ENCODE assay signal across 14 cellular contexts in genomic region chr6:130676077-130676772, GRCh38.
DNase-seq lines count a peak whose midpoint lies in the region; TF ChIP-seq lines count a peak whose summit lies in the region.
"Had no signal": no experiment of that assay in that cellular context is flagged by ENCODE, and none has a peak within 500 bp of the region (broad histone marks: within the 10 kb centered on the region; RNA-seq: fewer than 3 reads in every experiment).

No MANE protein-coding gene starts in this region.

- H3K4me1 Mint-ChIP-seq in Calu3 (ENCODE audit: low read depth, unreplicated experiment) = no peaks in the 10 kb centered on the region

- H3K27ac ChIP-seq in HEK293 (ENCODE audit: extremely low read depth, low read depth, low read length) (no peak overlapping the region), VCaP (no peak overlapping the region)
- H3K27ac ChIP-seq: BLaER1 had no signal

- intact Hi-C loops in Calu3 (cut with micrococcal nuclease; ENCODE audit: unreplicated experiment) = no loop called here

- peak overlapping the region; percentile 13 for H3K27ac Mint-ChIP-seq in Calu3 (ENCODE audit: unreplicated experiment)

- no peaks in the 10 kb centered on the region for H3K36me3 ChIP-seq in HEK293 (ENCODE audit: control insufficient read depth in 2 of 2, insufficient read depth in 1 of 2, low read length in 2 of 2)
- H3K36me3 ChIP-seq: BLaER1 had no signal

- TF ChIP-seq CTCF in Calu3 (IDR thresholded peaks at IDR 0.05; ENCODE audit: unreplicated experiment) = no peak
- no peak for TF ChIP-seq CTCF in HEK293 (tag by site-specific recombination; IDR thresholded peaks at IDR 0.05)
- TF ChIP-seq CTCF in VCaP (conservative IDR thresholded peaks at IDR 0.05) = peak; percentile 57

- POLR2A ChIA-PET in HEK293 (lab: Yijun Ruan, JAX) = no interaction called here

- no peaks in the 10 kb centered on the region for H3K9me3 Mint-ChIP-seq in Calu3 (ENCODE audit: low read depth, unreplicated experiment)

- BruUV-seq in Calu3 (replicated peaks; lab: Mats Ljungman, UMichigan) = no TSS peak

- no peaks in the 10 kb centered on the region for H3K27me3 Mint-ChIP-seq in Calu3 (ENCODE audit: unreplicated experiment)
- H3K27me3 Mint-ChIP-seq: brain had no signal

- H3K36me3 Mint-ChIP-seq in Calu3 (ENCODE audit: insufficient read depth, unreplicated experiment) = no peaks in the 10 kb centered on the region

- no peaks in the 10 kb centered on the region for H3K4me1 ChIP-seq in HEK293 (ENCODE audit: control insufficient read depth, insufficient read depth, low read length)
- H3K4me1 ChIP-seq: BLaER1 had no signal

- no peak overlapping the region for H3K4me3 ChIP-seq in HEK293 (ENCODE audit: low read depth, low read length)
- H3K4me3 ChIP-seq: BLaER1 had no signal

- CTCF ChIA-PET in Calu3 (lab: Charles Lee) (interaction anchor here (1.0 to 1.3 kb wide), 2 partner anchors 10 to 333 kb away, joined by 3 to 4 read pairs; no protein-coding TSS in a partner anchor), HEK293 (lab: Yijun Ruan, JAX) (interaction anchor here (0.6 to 1.7 kb wide), 9 partner anchors 19 to 414 kb away, joined by 3 to 10 read pairs (median 3); no protein-coding TSS in a partner anchor)

- no peak for DNase-seq in Calu3
- DNase-seq in islet precursor cell = peak; percentile 66
- no peak for DNase-seq in AML-193 (lab: John Stamatoyannopoulos, UW)
- no peak for DNase-seq in middle frontal gyrus (ENCODE audit: extremely low spot score, low spot score)
- DNase-seq in activated naive CD4-positive, alpha-beta T cell treated with Interleukin-2 at 50 U/mL for 16 hours = no peak
- no peak for DNase-seq in 8988T
- DNase-seq: head of caudate nucleus; posterior cingulate gyrus; stimulated activated CD4-positive, alpha-beta T cell treated with anti-CD3 and anti-CD28 coated beads, Interleukin-2, amount 100 ng/mL, for 48 hours; stimulated activated naive CD8-positive, alpha-beta T cell treated with anti-CD3 and anti-CD28 coated beads, Interleukin-15, Interleukin-2, amounts not matched to agents 100 U/mL and 50 U/mL, for 24 hours had no signal

- H3K9me3 ChIP-seq in HEK293 (ENCODE audit: control insufficient read depth, insufficient read depth, low read depth, low read length) = no peaks in the 10 kb centered on the region

- H3K4me3 Mint-ChIP-seq in Calu3 (ENCODE audit: low read depth, unreplicated experiment) = no peak overlapping the region
- H3K4me3 Mint-ChIP-seq: brain had no signal

TF ChIP-seq in HEK293, 187 proteins besides CTCF, POLR2A, EP300 and RAD21:
- TF ChIP-seq ZNF132 (tag by site-specific recombination; IDR thresholded peaks at IDR 0.05; ENCODE audit: borderline replicate concordance) (no peak), ZNF10 (tag by site-specific recombination; IDR thresholded peaks at IDR 0.05) (no peak), ZFHX2 (tag by site-specific recombination; conservative IDR thresholded peaks at IDR 0.05) (0 out of 2 replicates have a peak, but pooled peaks have one; percentile 30), ZNF37A (tag by site-specific recombination; IDR thresholded peaks at IDR 0.05) (no peak), ZNF18 (tag by site-specific recombination; IDR thresholded peaks at IDR 0.05) (no peak), ATF2 (tag by site-specific recombination; IDR thresholded peaks at IDR 0.05; ENCODE audit: low read depth) (no peak), ZNF624 (tag by site-specific recombination; IDR thresholded peaks at IDR 0.05) (no peak), ZNF623 (tag by site-specific recombination; IDR thresholded peaks at IDR 0.05) (no peak), ZBTB8A (tag by site-specific recombination; IDR thresholded peaks at IDR 0.05) (no peak), EGR2 (tag by site-specific recombination; IDR thresholded peaks at IDR 0.05; ENCODE audit: low read depth) (0 out of 2 replicates have a peak, but pooled peaks have one; percentile 21), ZIC2 (tag by site-specific recombination; IDR thresholded peaks at IDR 0.05) (no peak), ZNF600 (tag by site-specific recombination; IDR thresholded peaks at IDR 0.05) (no peak), KLF8 (tag by site-specific recombination; IDR thresholded peaks at IDR 0.05) (no peak), ZXDB (tag by site-specific recombination; IDR thresholded peaks at IDR 0.05) (no peak), ZNF791 (tag by site-specific recombination; IDR thresholded peaks at IDR 0.05) (no peak), SCRT2 (tag by site-specific recombination; IDR thresholded peaks at IDR 0.05) (peak; percentile 69), GFI1B (tag by site-specific recombination; IDR thresholded peaks at IDR 0.05) (no peak), ZNF146 (tag by site-specific recombination; IDR thresholded peaks at IDR 0.05) (no peak), ZNF433 (tag by site-specific recombination; IDR thresholded peaks at IDR 0.05; ENCODE audit: low read depth) (no peak), ZNF580 (tag by site-specific recombination; IDR thresholded peaks at IDR 0.05) (no peak), PRDM4 (tag by site-specific recombination; IDR thresholded peaks at IDR 0.05) (no peak), HOXA7 (CRISPR knock-in tag; IDR thresholded peaks at IDR 0.05; ENCODE audit: borderline replicate concordance) (no peak), MYNN (tag by site-specific recombination; IDR thresholded peaks at IDR 0.05; ENCODE audit: borderline replicate concordance) (no peak)
